24 cellular contexts compared by ENCODE assay signal in the genomic region with DNA sequence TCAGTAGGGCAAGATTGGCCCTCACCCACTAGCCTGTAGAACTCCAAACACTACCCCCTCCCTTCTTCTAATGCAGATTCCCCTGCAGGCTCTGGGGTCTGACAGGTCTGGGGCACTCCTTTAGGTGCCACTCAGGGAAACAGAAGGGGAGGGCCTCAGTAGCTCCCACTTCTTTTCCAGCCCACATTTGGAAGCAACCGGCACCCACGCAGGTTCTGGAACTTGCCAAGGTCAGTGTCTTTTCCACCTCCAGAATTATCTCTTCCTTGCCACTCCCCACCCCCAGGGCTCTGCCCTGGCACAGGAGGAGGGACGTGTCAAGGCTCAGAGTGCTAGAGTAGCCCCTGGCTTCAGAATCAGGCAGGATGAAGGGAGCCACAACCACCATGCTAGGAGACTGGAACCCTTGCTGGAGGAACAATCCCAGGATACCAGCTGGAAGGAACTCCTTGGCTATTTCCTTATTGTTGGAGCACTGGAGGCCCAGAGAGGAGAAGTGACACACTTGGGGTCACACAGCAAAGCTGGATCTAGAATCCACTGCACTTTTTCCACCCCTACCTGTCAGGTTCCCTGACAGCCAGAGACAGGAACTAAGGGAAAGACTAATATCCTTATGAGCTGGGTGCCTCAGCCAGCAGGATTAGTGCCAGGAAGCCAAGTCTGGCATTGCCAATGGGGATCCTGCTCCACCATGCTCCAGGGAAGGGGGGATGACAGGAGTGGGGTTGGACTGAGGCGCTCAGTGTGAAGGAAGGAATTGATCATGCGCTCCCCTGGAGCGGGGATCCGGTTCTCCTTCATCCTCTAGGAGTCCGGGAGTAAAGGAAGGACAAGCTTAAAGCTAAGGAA. TPM values are rescaled to one million over a fixed set of nuclear protein-coding genes. Genes with fewer than 3 reads are reported as not detected.
DNase-seq lines count a peak whose midpoint lies in the region; ATAC-seq and TF ChIP-seq lines count a peak whose summit lies in the region.
"Had no signal": no experiment of that assay in that cellular context is flagged by ENCODE, and none has a peak within 500 bp of the region (broad histone marks: within the 10 kb centered on the region; RNA-seq: fewer than 3 reads in every experiment).

No MANE protein-coding gene starts in this region.

- peaks cover 20% of the 10 kb centered on the region for H3K4me1 Mint-ChIP-seq in T-helper 17 cell

- peak overlapping the region in 1 of 11 experiments; percentile 22; a peak in 1 of 22 replicates for H3K9ac ChIP-seq in BLaER1 treated with 17β-estradiol and CSF1 and Interleukin-3, amounts not matched to agents 10 nM and 100 nM

- no peak overlapping the region for H3K4me3 ChIP-seq in BLaER1 treated with 17β-estradiol and CSF1 and Interleukin-3, amounts not matched to agents 10 nM and 100 nM
- H3K4me3 ChIP-seq in gastrocnemius medialis: no peak overlapping the region
- no peak overlapping the region for H3K4me3 ChIP-seq in effector memory CD4-positive, alpha-beta T cell (ENCODE audit: insufficient read depth, low read depth, low read length, poor library complexity, severe bottlenecking)
- H3K4me3 ChIP-seq: cardiac muscle cell, SK-N-MC had no signal

- H3K27me3 ChIP-seq in BLaER1 treated with 17β-estradiol and CSF1 and Interleukin-3, amounts not matched to agents 10 nM and 100 nM: peaks cover 21 to 38% (median 32%) of the 10 kb centered on the region in 11 experiments
- H3K27me3 ChIP-seq in gastrocnemius medialis: peaks cover 20 to 35% (median 29%) of the 10 kb centered on the region in 3 donors
- H3K27me3 ChIP-seq in effector memory CD4-positive, alpha-beta T cell (replicated peaks; ENCODE audit: control insufficient read depth, insufficient read depth, low read length, poor library complexity, severe bottlenecking): peaks cover 22% of the 10 kb centered on the region
- H3K27me3 ChIP-seq: cardiac muscle cell had no signal

- H3K4me3 Mint-ChIP-seq in T-helper 17 cell: peak overlapping the region; percentile 67
- H3K4me3 Mint-ChIP-seq: activated CD4-positive, alpha-beta memory T cell treated with anti-CD3 and anti-CD28 coated beads, Interleukin-2, amount 10 ng/mL, durations not matched to agents 7 days and 5 days had no signal

- H3K36me3 ChIP-seq in BLaER1 treated with 17β-estradiol and CSF1 and Interleukin-3, amounts not matched to agents 10 nM and 100 nM: no peaks in the 10 kb centered on the region
- H3K36me3 ChIP-seq in gastrocnemius medialis: no peaks in the 10 kb centered on the region
- H3K36me3 ChIP-seq in effector memory CD4-positive, alpha-beta T cell (ENCODE audit: control insufficient read depth, insufficient read depth, low read length): no peaks in the 10 kb centered on the region
- H3K36me3 ChIP-seq: cardiac muscle cell had no signal

- no peak for DNase-seq in T-helper 17 cell
- DNase-seq in kidney tubule cell (ENCODE audit: low spot score): peak; percentile 79
- DNase-seq in gastrocnemius medialis: no peak
- no peak for DNase-seq in activated CD4-positive, alpha-beta T cell treated with anti-CD3 and anti-CD28 coated beads for 48 hours
- DNase-seq in effector memory CD4-positive, alpha-beta T cell: no peak
- no peak for DNase-seq in activated T-cell treated with anti-CD3 and anti-CD28 coated beads, Interleukin-2, amount 50 U/mL, for 48 hours
- DNase-seq: activated CD4-positive, alpha-beta memory T cell treated with anti-CD3 and anti-CD28 coated beads, Interleukin-2, amount 10 ng/mL, durations not matched to agents 7 days and 5 days; activated CD4-positive, CD25-positive, alpha-beta regulatory T cell; activated T-cell treated with anti-CD3 and anti-CD28 coated beads for 4 hours; amygdala; erythroblast; H9; NCI-H524; nucleus accumbens; right cardiac atrium; RPMI8226; substantia nigra; T-helper 9 cell had no signal

- H3K27ac ChIP-seq in BLaER1 treated with 17β-estradiol and CSF1 and Interleukin-3, amounts not matched to agents 10 nM and 100 nM: peak overlapping the region in 2 of 11 experiments; percentile 4 to 29; a peak in 2 of 22 replicates
- peak overlapping the region in 3 of 4 donors; percentile 30 to 57 (median 35) for H3K27ac ChIP-seq in gastrocnemius medialis
- H3K27ac ChIP-seq in effector memory CD4-positive, alpha-beta T cell (ENCODE audit: insufficient read depth, low read length, poor library complexity, severe bottlenecking): no peak overlapping the region
- H3K27ac ChIP-seq: cardiac muscle cell, SK-N-MC had no signal

- TF ChIP-seq POLR2A in gastrocnemius medialis (IDR thresholded peaks at IDR 0.05): no peak

- H3K4me1 ChIP-seq in BLaER1 treated with 17β-estradiol and CSF1 and Interleukin-3, amounts not matched to agents 10 nM and 100 nM: peaks cover 40 to 75% (median 64%) of the 10 kb centered on the region in 10 experiments
- peaks cover 0 to 19% of the 10 kb centered on the region in 2 donors for H3K4me1 ChIP-seq in gastrocnemius medialis
- peaks cover 28% of the 10 kb centered on the region for H3K4me1 ChIP-seq in effector memory CD4-positive, alpha-beta T cell (ENCODE audit: control insufficient read depth, insufficient read depth, low read length, poor library complexity, severe bottlenecking)

- intact Hi-C loops in gastrocnemius medialis (cut with DNase I; ENCODE audit: low total_unique reads): no loop called here

- H4K20me1 ChIP-seq in BLaER1 treated with 17β-estradiol and CSF1 and Interleukin-3, amounts not matched to agents 10 nM and 100 nM: no peaks in the 10 kb centered on the region; a peak in 1 of 22 replicates

- ATAC-seq in T-helper 17 cell (no peak), gastrocnemius medialis (no peak)

- no peaks in the 10 kb centered on the region for H3K9me3 ChIP-seq in BLaER1 treated with 17β-estradiol and CSF1 and Interleukin-3, amounts not matched to agents 10 nM and 100 nM (replicated peaks in 1 of 11)
- no peaks in the 10 kb centered on the region for H3K9me3 ChIP-seq in T-helper 17 cell (ENCODE audit: control insufficient read depth, low read length, poor library complexity, severe bottlenecking)
- H3K9me3 ChIP-seq in gastrocnemius medialis: no peaks in the 10 kb centered on the region
- no peaks in the 10 kb centered on the region for H3K9me3 ChIP-seq in effector memory CD4-positive, alpha-beta T cell (ENCODE audit: control insufficient read depth, low read length)

- in situ Hi-C loops in gastrocnemius medialis (cut with MboI; ENCODE audit: low sequenced_read_pairs in 4 of 4): no loop called here

- no peak for TF ChIP-seq CTCF in gastrocnemius medialis (IDR thresholded peaks at IDR 0.05 in 4 of 5, conservative IDR thresholded peaks at IDR 0.05 in 1 of 5)

- H3K36me3 Mint-ChIP-seq in T-helper 17 cell (ENCODE audit: low read depth): peaks cover 5% of the 10 kb centered on the region

- peak overlapping the region; percentile 66 to 96 (median 84) for H3K4me2 ChIP-seq in BLaER1 treated with 17β-estradiol and CSF1 and Interleukin-3, amounts not matched to agents 10 nM and 100 nM

- peaks cover 32% of the 10 kb centered on the region for H3K27me3 Mint-ChIP-seq in T-helper 17 cell

- H3K27ac Mint-ChIP-seq in T-helper 17 cell: no peak overlapping the region
- H3K27ac Mint-ChIP-seq: activated CD4-positive, alpha-beta memory T cell treated with anti-CD3 and anti-CD28 coated beads, Interleukin-2, amount 10 ng/mL, durations not matched to agents 7 days and 5 days; H9 had no signal

RNA-seq across cellular contexts. Expression of a gene that starts 1.8 kb away (rescaled TPM):
- under 1 TPM; 0.42 to 0.76 TPM for total RNA-seq in T-helper 17 cell
- total RNA-seq in gastrocnemius medialis: under 1 TPM in 2 of 4 donors, not detected in 2; 0.07 to 0.25 TPM

RNA-seq across cellular contexts. Expression of a gene that starts 37.6 kb away (rescaled TPM):
- total RNA-seq in T-helper 17 cell: not detected
- total RNA-seq in gastrocnemius medialis: not detected
- total RNA-seq: activated CD4-positive, alpha-beta memory T cell treated with anti-CD3 and anti-CD28 coated beads, Interleukin-2, amount 10 ng/mL, durations not matched to agents 7 days and 5 days; frontal cortex; HT1080; left lobe of liver; right cardiac atrium had no signal

RNA-seq across cellular contexts. Expression of a gene that starts 57.0 kb away (rescaled TPM):
- total RNA-seq in T-helper 17 cell: not detected
- total RNA-seq in gastrocnemius medialis: 10 to 100 TPM; 37.1 to 53.5 (median 43.3) TPM
- total RNA-seq: activated CD4-positive, alpha-beta memory T cell treated with anti-CD3 and anti-CD28 coated beads, Interleukin-2, amount 10 ng/mL, durations not matched to agents 7 days and 5 days; H9 had no signal

Comparison
In these comparisons a context has a peak if more than half of its experiments do, and no peak if none do; other contexts are left out.
1. RNA of a gene that starts 57.0 kb away (total RNA-seq): 37.1 to 53.5 TPM in gastrocnemius medialis; not detected in T-helper 17 cell; every median in the first group is over 10 times any median in the second.